9 cellular contexts compared by ENCODE assay signal in the genomic region with DNA sequence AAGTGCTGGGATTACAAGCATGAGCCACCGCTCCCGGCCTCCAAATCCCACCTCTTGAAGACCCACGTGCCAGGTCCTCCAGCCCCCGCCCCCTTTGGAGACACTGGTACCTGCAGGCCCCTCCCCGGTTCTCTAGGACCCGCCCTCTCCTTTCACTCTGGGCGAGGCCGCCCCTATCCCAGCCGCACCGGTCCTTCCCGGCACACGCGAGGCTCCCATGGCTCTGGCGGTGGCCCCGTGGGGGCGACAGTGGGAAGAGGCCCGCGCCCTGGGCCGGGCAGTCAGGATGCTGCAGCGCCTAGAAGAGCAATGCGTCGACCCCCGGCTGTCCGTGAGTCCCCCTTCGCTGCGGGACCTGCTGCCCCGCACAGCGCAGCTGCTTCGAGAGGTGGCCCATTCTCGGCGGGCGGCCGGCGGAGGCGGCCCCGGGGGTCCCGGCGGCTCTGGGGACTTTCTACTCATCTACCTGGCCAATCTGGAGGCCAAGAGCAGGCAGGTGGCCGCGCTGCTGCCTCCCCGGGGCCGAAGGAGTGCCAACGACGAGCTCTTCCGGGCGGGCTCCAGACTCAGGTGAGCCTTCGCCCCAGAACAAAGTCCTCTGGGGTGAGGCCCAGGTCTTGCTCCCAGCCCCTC. TPM values are rescaled to one million over a fixed set of nuclear protein-coding genes. Genes with fewer than 3 reads are reported as not detected.
DNase-seq lines count a peak whose midpoint lies in the region; TF ChIP-seq lines count a peak whose summit lies in the region.
"Had no signal": no experiment of that assay in that cellular context is flagged by ENCODE, and none has a peak within 500 bp of the region (broad histone marks: within the 10 kb centered on the region; RNA-seq: fewer than 3 reads in every experiment).

Gene CBLC, plus strand, starts transcription at position 176 of the 633 bp plus-strand sequence. Its CDS starts 42 bp downstream, at position 218.

- CTCF ChIA-PET in Calu3 (lab: Charles Lee), result interaction anchor here (0.6 to 1.0 kb wide), 5 partner anchors 29 to 201 kb away, joined by 3 to 4 read pairs (median 3); no protein-coding TSS in a partner anchor
- CTCF ChIA-PET in HEK293T (lab: Yijun Ruan, JAX), result interaction anchor here (1.7 kb wide), 1 partner anchor 54 kb away, joined by 4 read pairs; no protein-coding TSS in a partner anchor

- no peaks in the 10 kb centered on the region for H3K9me3 Mint-ChIP-seq in Calu3 (ENCODE audit: low read depth, unreplicated experiment)
- H3K9me3 Mint-ChIP-seq: stimulated activated naive B cell treated with anti-CD40 and anti-IgM and Interleukin-4, amounts not matched to agents 10 μg/mL and 1 μg/mL and 100 μg/mL, for 72 hours had no signal

- DNase-seq in Calu3 (peak; percentile 99), NCI-H128 (lab: John Stamatoyannopoulos, UW; ENCODE audit: unreplicated experiment) (peak; percentile 33), colonic mucosa (peak; percentile 95), mucosa of gallbladder (ENCODE audit: low spot score) (peak; percentile 82), OCI-M2 (lab: John Stamatoyannopoulos, UW; ENCODE audit: unreplicated experiment) (no peak), SKM-1 (lab: John Stamatoyannopoulos, UW; ENCODE audit: unreplicated experiment) (no peak), pons (ENCODE audit: low spot score) (no peak), HEK293T (ENCODE audit: extremely low spot score) (no peak)
- DNase-seq: stimulated activated naive B cell treated with anti-CD40 and anti-IgM and Interleukin-4, amounts not matched to agents 10 μg/mL and 1 μg/mL and 100 μg/mL, for 72 hours had no signal

- POLR2A ChIA-PET in HEK293T (lab: Yijun Ruan, JAX), result no interaction called here

- peak within 1 kb of the TSS; percentile 60 for H3K4me3 Mint-ChIP-seq in Calu3 (ENCODE audit: low read depth, unreplicated experiment)
- H3K4me3 Mint-ChIP-seq: stimulated activated naive B cell treated with anti-CD40 and anti-IgM and Interleukin-4, amounts not matched to agents 10 μg/mL and 1 μg/mL and 100 μg/mL, for 72 hours had no signal

- H3K36me3 ChIP-seq in colonic mucosa, result no peaks in the 10 kb centered on the region

- peaks cover 25% of the 10 kb centered on the region for H3K4me1 Mint-ChIP-seq in Calu3 (ENCODE audit: low read depth, unreplicated experiment)
- H3K4me1 Mint-ChIP-seq: stimulated activated naive B cell treated with anti-CD40 and anti-IgM and Interleukin-4, amounts not matched to agents 10 μg/mL and 1 μg/mL and 100 μg/mL, for 72 hours had no signal

- BruUV-seq in Calu3 (replicated peaks; lab: Mats Ljungman, UMichigan), result no TSS peak

- H3K36me3 Mint-ChIP-seq in Calu3 (ENCODE audit: insufficient read depth, unreplicated experiment), result peaks cover 63% of the 10 kb centered on the region
- H3K36me3 Mint-ChIP-seq: stimulated activated naive B cell treated with anti-CD40 and anti-IgM and Interleukin-4, amounts not matched to agents 10 μg/mL and 1 μg/mL and 100 μg/mL, for 72 hours had no signal

- H3K4me3 ChIP-seq in colonic mucosa, result peak within 1 kb of the TSS; percentile 53

- H3K27me3 Mint-ChIP-seq in Calu3 (ENCODE audit: unreplicated experiment), result no peaks in the 10 kb centered on the region

- H3K4me1 ChIP-seq in colonic mucosa, result peaks cover 5% of the 10 kb centered on the region

- no peaks in the 10 kb centered on the region for H3K9me3 ChIP-seq in colonic mucosa

- H3K27ac Mint-ChIP-seq in Calu3 (ENCODE audit: unreplicated experiment), result peak within 1 kb of the TSS; percentile 92

- intact Hi-C loops in Calu3 (cut with micrococcal nuclease; ENCODE audit: unreplicated experiment), result loop anchor here (2.0 kb wide), 1 partner anchor 67 kb away; no protein-coding TSS in a partner anchor
- intact Hi-C loops in colonic mucosa (cut with DNase I), result loop anchor here (10.0 kb wide), 1 partner anchor 203 kb away; no protein-coding TSS in a partner anchor

- H3K9ac ChIP-seq in colonic mucosa (ENCODE audit: low read depth in 2 of 2, low read length in 2 of 2), result peak within 1 kb of the TSS; percentile 81 to 82

- peak within 1 kb of the TSS; percentile 80 for H3K27ac ChIP-seq in colonic mucosa

- TF ChIP-seq CTCF in Calu3 (IDR thresholded peaks at IDR 0.05; ENCODE audit: unreplicated experiment) (no peak), colonic mucosa (IDR thresholded peaks at IDR 0.05) (no peak)

- no peaks in the 10 kb centered on the region for H3K27me3 ChIP-seq in colonic mucosa

TF ChIP-seq in HEK293T, 16 proteins besides CTCF, POLR2A, EP300 and RAD21:
- TF ChIP-seq HDGF (IDR thresholded peaks at IDR 0.05; ENCODE audit: borderline replicate concordance), result no peak
- no peak for TF ChIP-seq FOXM1 (IDR thresholded peaks at IDR 0.05; ENCODE audit: borderline replicate concordance)
- no peak for TF ChIP-seq L3MBTL2 (conservative IDR thresholded peaks at IDR 0.05)
- no peak for TF ChIP-seq BHLHE40 (IDR thresholded peaks at IDR 0.05; ENCODE audit: borderline replicate concordance)
- no peak for TF ChIP-seq ARNT (IDR thresholded peaks at IDR 0.05)
- no peak for TF ChIP-seq ELF4 (IDR thresholded peaks at IDR 0.05)
- TF ChIP-seq LEF1 (IDR thresholded peaks at IDR 0.05; ENCODE audit: borderline replicate concordance), result no peak

RNA-seq across cellular contexts. Expression of gene CBLC, which starts in this region (rescaled TPM):
- 54.3 and 63.1 TPM in 2 replicates for total RNA-seq in Calu3 (2022)
- 10 to 100 TPM; 65.6 to 78.0 TPM for total RNA-seq in colonic mucosa
- total RNA-seq in mucosa of gallbladder, result 47.4 TPM

Comparison
In these comparisons a context has a peak if more than half of its experiments do, and no peak if none do; other contexts are left out.
1. DNase-seq: peak in Calu3 (single experiment), NCI-H128 (single experiment), colonic mucosa (single experiment) and mucosa of gallbladder (single experiment); none in OCI-M2 (single experiment), SKM-1 (single experiment), pons (single experiment) and HEK293T (single experiment).